Comparison of ENCODE assay signal across 8 cellular contexts in genomic region chr9:130183133-130183762, GRCh38. TPM values are rescaled to one million over a fixed set of nuclear protein-coding genes. Genes with fewer than 3 reads are reported as not detected.
A peak's percentile ranks its signal among the peaks of the same experiment; 100 is the strongest.
DNase-seq lines count a peak whose midpoint lies in the region; ATAC-seq, FAIRE-seq and TF ChIP-seq lines count a peak whose summit lies in the region.
"Had no signal": no experiment of that assay in that cellular context is flagged by ENCODE, and none has a peak within 500 bp of the region (broad histone marks: within the 10 kb centered on the region; RNA-seq: fewer than 3 reads in every experiment).

No MANE protein-coding gene starts in this region.

- H3K9me3 Mint-ChIP-seq in brain (no peaks in the 10 kb centered on the region), type B pancreatic cell (no peaks in the 10 kb centered on the region)

- peak overlapping the region in 2 of 5 experiments; percentile 23 to 40 for H3K4me3 Mint-ChIP-seq in brain
- no peak overlapping the region for H3K4me3 Mint-ChIP-seq in type B pancreatic cell

- ATAC-seq in GM21619 (IDR thresholded peaks at IDR 0.05; ENCODE audit: unreplicated experiment) = no peak

- H3K36me3 Mint-ChIP-seq in brain = peaks cover 24% of the 10 kb centered on the region
- no peaks in the 10 kb centered on the region for H3K36me3 Mint-ChIP-seq in type B pancreatic cell

- H3K4me1 Mint-ChIP-seq in brain (peaks cover 67% of the 10 kb centered on the region), type B pancreatic cell (ENCODE audit: unreplicated experiment) (peaks cover 32% of the 10 kb centered on the region)

- FAIRE-seq in frontal cortex (lab: Jason Lieb, UNC) = no peak

- TF ChIP-seq CTCF in brain (conservative IDR thresholded peaks at IDR 0.05) (no peak), type B pancreatic cell (conservative IDR thresholded peaks at IDR 0.05) (no peak)

- H3K27ac Mint-ChIP-seq in brain (peak overlapping the region; percentile 61 to 98 (median 75)), type B pancreatic cell (peak overlapping the region; percentile 29)

- DNase-seq in HT1080 (ENCODE audit: low read depth) (peak; percentile 84), kidney glomerular epithelial cell (lab: John Stamatoyannopoulos, UW) (peak; percentile 82), type B pancreatic cell (ENCODE audit: extremely low spot score, unreplicated experiment) (peak; percentile 72), frontal cortex (ENCODE audit: low spot score in 2 of 2) (no peak), NCI-H2196 (lab: John Stamatoyannopoulos, UW; ENCODE audit: unreplicated experiment) (no peak)
- DNase-seq: activated CD4-positive, CD25-positive, alpha-beta regulatory T cell had no signal

- H3K27me3 Mint-ChIP-seq in brain = peaks cover 5% of the 10 kb centered on the region
- H3K27me3 Mint-ChIP-seq in type B pancreatic cell = no peaks in the 10 kb centered on the region

RNA-seq across cellular contexts. Expression of gene NCS1, which starts 11.0 kb away (rescaled TPM):
- 66.9 and 76.3 TPM in 2 replicates for total RNA-seq in HT1080 (2014; rRNA removed; shearing (Covaris generic))
- polyA plus RNA-seq in HT1080 (2015; cell fraction: cytosol; rRNA removed) = 64.5 and 68.9 TPM in 2 replicates
- polyA plus RNA-seq in HT1080 (2015; cell fraction: nucleus; rRNA removed) = 31.4 and 36.6 TPM in 2 replicates
- polyA plus RNA-seq in brain (ENCODE audit: insufficient read depth, low read depth, low replicate concordance) = 120 TPM
- 22.2 and 32.8 TPM in 2 replicates for total RNA-seq in type B pancreatic cell (ENCODE audit: low replicate concordance)
- 229 TPM for total RNA-seq in frontal cortex

Comparison
In these comparisons a context has a peak if more than half of its experiments do, and no peak if none do; other contexts are left out.
1. DNase-seq: peak in HT1080 (single experiment), kidney glomerular epithelial cell (single experiment) and type B pancreatic cell (single experiment); none in frontal cortex (0 of 2) and NCI-H2196 (single experiment).